ENCODE assay signal across 1 cellular context in genomic region chr1:160743266-160743665, GRCh38.
TF ChIP-seq lines count a peak whose summit lies in the region.

No MANE protein-coding gene starts in this region.

TF ChIP-seq in K562, 482 proteins besides CTCF, POLR2A, EP300 and RAD21 (continues in another document):
- TF ChIP-seq ZBTB2 (IDR thresholded peaks at IDR 0.05) (no peak), SMAD3 (CRISPR knock-in tag; conservative IDR thresholded peaks at IDR 0.05) (no peak), AFF4 (CRISPR knock-in tag; IDR thresholded peaks at IDR 0.05) (no peak), MEF2A (IDR thresholded peaks at IDR 0.05; ENCODE audit: control insufficient read depth, low read depth, low read length) (no peak), ZNF584 (CRISPR knock-in tag; IDR thresholded peaks at IDR 0.05; ENCODE audit: low read depth) (no peak), ZNF77 (CRISPR knock-in tag; IDR thresholded peaks at IDR 0.05) (no peak), CREM (IDR thresholded peaks at IDR 0.05; ENCODE audit: low read depth) (peak; percentile 9; the same call in 1 of the 2 replicates), SMARCA5 (IDR thresholded peaks at IDR 0.05) (no peak), ZNF134 (CRISPR knock-in tag; conservative IDR thresholded peaks at IDR 0.05) (no peak), USF1 (CRISPR knock-in tag; IDR thresholded peaks at IDR 0.05) (peak; percentile 56), USF2 (CRISPR knock-in tag; IDR thresholded peaks at IDR 0.05) (peak; percentile 60; the same call in 1 of the 2 replicates), PHF20 (IDR thresholded peaks at IDR 0.05; ENCODE audit: partially characterized antibody) (no peak), ZNF121 (CRISPR knock-in tag; conservative IDR thresholded peaks at IDR 0.05) (no peak), MAFG (tag; conservative IDR thresholded peaks at IDR 0.05) (no peak), ZNF668 (CRISPR knock-in tag; IDR thresholded peaks at IDR 0.05) (no peak), KLF16 (IDR thresholded peaks at IDR 0.05) (no peak), PBX2 (CRISPR knock-in tag; IDR thresholded peaks at IDR 0.05; ENCODE audit: low read depth) (no peak), PBX2 (tag; conservative IDR thresholded peaks at IDR 0.05; ENCODE audit: low read depth) (peak; percentile 71), TFE3 (CRISPR knock-in tag; IDR thresholded peaks at IDR 0.05) (peak; percentile 95), SMARCC2 (IDR thresholded peaks at IDR 0.05; ENCODE audit: low read depth) (no peak), ZNF124 (CRISPR knock-in tag; IDR thresholded peaks at IDR 0.05) (no peak), ZMIZ1 (IDR thresholded peaks at IDR 0.05; ENCODE audit: low read depth in 2 of 2, low read length in 2 of 2) (no peak), SNRNP70 (optimal IDR thresholded peaks at IDR 0.05; ENCODE audit: low read depth, low read length) (no peak), COPS2 (conservative IDR thresholded peaks at IDR 0.05) (no peak), NRF1 (conservative IDR thresholded peaks at IDR 0.05 in 1 of 2, IDR thresholded peaks at IDR 0.05 in 1 of 2) (0 out of 4 replicates have a peak, but pooled peaks of 1 of the 2 experiments have one; percentile 11), MBD1 (CRISPR knock-in tag; IDR thresholded peaks at IDR 0.05) (no peak), E2F4 (CRISPR knock-in tag; IDR thresholded peaks at IDR 0.05; ENCODE audit: low read depth) (no peak), TOE1 (IDR thresholded peaks at IDR 0.05; ENCODE audit: borderline replicate concordance) (peak; percentile 82; the same call in 1 of the 2 replicates), TOE1 (CRISPR knock-in tag; IDR thresholded peaks at IDR 0.05; ENCODE audit: borderline replicate concordance, low read depth) (no peak), ATF6 (CRISPR knock-in tag; IDR thresholded peaks at IDR 0.05) (no peak), EHMT2 (IDR thresholded peaks at IDR 0.05) (no peak), CEBPZ (IDR thresholded peaks at IDR 0.05; ENCODE audit: borderline replicate concordance, low read depth, low read length) (no peak), ZSCAN29 (IDR thresholded peaks at IDR 0.05) (no peak)
